11 cellular contexts compared by ENCODE assay signal in the genomic region with DNA sequence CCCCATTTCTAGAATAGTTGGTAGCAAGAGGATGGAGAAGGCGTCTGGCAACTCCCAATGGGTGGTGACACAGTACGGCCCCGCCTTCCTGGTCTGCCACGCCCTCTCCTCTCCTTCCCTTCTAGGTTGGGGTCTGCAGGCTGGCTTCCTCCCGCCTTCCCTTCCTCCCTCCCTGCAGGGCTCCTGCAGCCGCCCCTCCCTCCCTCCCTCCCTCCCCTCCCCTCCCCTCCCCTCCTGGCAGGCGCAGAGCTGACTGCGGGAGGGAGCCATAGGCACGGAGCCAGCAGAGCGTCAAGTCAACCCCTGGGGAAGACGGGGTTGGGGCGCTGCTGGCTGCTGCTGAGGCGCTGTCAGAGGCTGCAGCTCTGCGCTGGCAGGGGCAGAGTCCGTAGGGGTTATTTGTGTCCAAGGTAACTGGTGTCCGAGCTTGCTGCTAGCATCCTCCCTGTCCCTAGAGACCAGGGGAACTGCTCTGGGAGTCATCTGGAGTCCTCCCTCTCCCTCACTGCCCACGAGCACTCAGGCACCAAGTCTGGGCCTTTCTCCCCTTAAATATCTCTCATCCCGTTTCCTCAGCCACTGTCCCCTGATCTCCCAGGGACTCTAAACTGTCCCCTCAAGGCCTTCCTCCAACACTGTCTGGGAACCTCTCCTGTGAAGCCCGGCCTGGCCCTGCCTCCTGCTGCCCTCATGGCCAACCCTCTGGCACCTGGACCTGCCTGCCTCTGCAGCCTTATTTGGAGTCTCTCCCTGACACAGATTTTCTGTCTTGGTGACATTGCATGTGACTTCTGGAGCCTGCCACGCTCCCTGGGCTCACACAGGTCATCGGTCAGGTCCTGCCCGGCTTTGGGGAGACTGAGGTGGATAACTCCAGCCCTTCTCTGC. TPM values are rescaled to one million over a fixed set of nuclear protein-coding genes. Genes with fewer than 3 reads are reported as not detected.
A peak's percentile ranks its signal among the peaks of the same experiment; 100 is the strongest.
DNase-seq lines count a peak whose midpoint lies in the region; ATAC-seq and TF ChIP-seq lines count a peak whose summit lies in the region.
"Had no signal": no experiment of that assay in that cellular context is flagged by ENCODE, and none has a peak within 500 bp of the region (broad histone marks: within the 10 kb centered on the region; RNA-seq: fewer than 3 reads in every experiment).

No MANE protein-coding gene starts in this region.

- no peaks in the 10 kb centered on the region for H3K36me3 ChIP-seq in thoracic aorta

- H3K4me3 ChIP-seq in iPS-18c (ENCODE audit: insufficient read depth, low read depth, low read length) (peak overlapping the region; percentile 40), thoracic aorta (peak overlapping the region; percentile 12)

- no peak overlapping the region for H3K27ac ChIP-seq in thoracic aorta

- H3K4me1 ChIP-seq in thoracic aorta (ENCODE audit: control insufficient read depth in 1 of 2, low read depth in 2 of 2), result peaks cover 13 to 28% of the 10 kb centered on the region in 2 donors

- no peak for TF ChIP-seq CTCF in thoracic aorta (IDR thresholded peaks at IDR 0.05)

- peak; percentile 67 for DNase-seq in activated effector memory CD4-positive, alpha-beta T cell treated with anti-CD3 and anti-CD28 coated beads, Interleukin-2, amount 50 U/mL, for 16 hours
- DNase-seq in activated effector memory CD4-positive, alpha-beta T cell treated with Interleukin-2 at 50 U/mL for 16 hours, result no peak
- peak; percentile 87 for DNase-seq in NCI-H82 (lab: John Stamatoyannopoulos, UW)
- no peak for DNase-seq in thoracic aorta (ENCODE audit: low spot score)
- no peak for DNase-seq in SHP77 treated with DMSO at 0.1 percent for 48 hours (lab: John Stamatoyannopoulos, UW)
- DNase-seq: NCI-H2029; stimulated activated CD4-positive, alpha-beta T cell treated with anti-CD3 and anti-CD28 coated beads, Interleukin-2, amount 100 ng/mL, for 48 hours had no signal

- no peaks in the 10 kb centered on the region for H3K9me3 ChIP-seq in iPS-18c (ENCODE audit: control insufficient read depth, insufficient read depth, low read length)
- H3K9me3 ChIP-seq in thoracic aorta, result no peaks in the 10 kb centered on the region

- no peaks in the 10 kb centered on the region for H3K27me3 ChIP-seq in thoracic aorta (replicated peaks; ENCODE audit: insufficient read depth)

- ATAC-seq in thoracic aorta (ENCODE audit: insufficient number of reproducible peaks, low FRiP score, low read depth) (no peak), HG03521 (IDR thresholded peaks at IDR 0.05; ENCODE audit: unreplicated experiment) (no peak), HG02763 (IDR thresholded peaks at IDR 0.05; ENCODE audit: unreplicated experiment) (no peak)
- ATAC-seq: esophagus mucosa had no signal

RNA-seq across cellular contexts. Expression of a gene that starts 57.4 kb away (rescaled TPM):
- total RNA-seq in thoracic aorta, result 10 to 100 TPM; 19.3 to 23.6 TPM

Comparison
In these comparisons a context has a peak if more than half of its experiments do, and no peak if none do; other contexts are left out.
1. DNase-seq: peak in activated effector memory CD4-positive, alpha-beta T cell treated with anti-CD3 and anti-CD28 coated beads, Interleukin-2, amount 50 U/mL, for 16 hours (single experiment) and NCI-H82 (single experiment); none in activated effector memory CD4-positive, alpha-beta T cell treated with Interleukin-2 at 50 U/mL for 16 hours (single experiment), thoracic aorta (single experiment) and SHP77 treated with DMSO at 0.1 percent for 48 hours (single experiment).